8 cellular contexts compared by ENCODE assay signal in the genomic region with DNA sequence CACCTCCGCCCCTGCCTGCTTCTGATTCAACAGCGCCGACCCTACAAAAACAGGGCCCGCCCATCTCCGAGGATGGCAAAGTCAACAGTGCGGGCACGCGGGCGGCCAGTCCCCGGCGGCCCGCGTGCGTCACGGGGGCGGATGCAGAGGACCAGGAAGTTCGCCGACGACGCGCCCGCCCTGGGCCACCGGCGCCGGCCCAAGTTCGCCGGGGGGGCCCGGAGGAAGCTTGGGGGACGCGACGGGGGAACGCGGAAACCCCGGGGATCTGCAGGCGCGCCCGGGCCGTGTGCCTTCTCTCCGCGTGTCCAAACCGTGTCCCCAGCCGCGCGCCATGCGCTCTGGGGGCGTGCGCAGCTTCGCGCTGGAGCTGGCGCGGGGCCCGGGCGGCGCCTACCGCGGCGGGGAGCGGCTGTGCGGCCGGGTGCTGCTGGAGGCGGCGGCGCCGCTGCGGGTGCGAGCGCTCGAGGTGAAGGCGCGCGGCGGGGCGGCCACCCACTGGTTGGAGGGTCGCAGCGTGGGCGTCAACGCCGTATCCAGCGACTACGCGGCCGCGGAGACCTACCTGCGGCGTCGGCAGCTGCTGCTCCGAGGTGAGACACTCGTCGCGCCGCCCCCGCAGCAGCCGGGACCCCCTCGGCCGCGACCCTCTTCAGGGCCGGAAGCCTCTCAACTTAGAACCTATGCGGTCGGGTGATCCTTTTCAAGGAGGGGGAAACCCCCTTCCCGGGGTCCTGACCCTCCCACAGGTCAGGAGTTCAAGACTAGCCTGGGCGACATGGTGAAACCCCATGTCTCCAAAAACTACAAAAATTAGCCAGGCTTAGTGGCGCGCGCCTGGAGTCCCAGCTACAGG. TPM values are rescaled to one million over a fixed set of nuclear protein-coding genes. Genes with fewer than 3 reads are reported as not detected.
DNase-seq lines count a peak whose midpoint lies in the region; ATAC-seq and TF ChIP-seq lines count a peak whose summit lies in the region.

No MANE protein-coding gene starts in this region.

- 2 to 3% methylated on average over 81 to 92 of the region's 104 CpGs for WGBS in mesodermal cell (ENCODE audit: insufficient coverage in 2 of 2), 2 experiments

- H3K36me3 ChIP-seq in endocrine pancreas (ENCODE audit: control insufficient read depth, insufficient read depth, low read length) (no peaks in the 10 kb centered on the region), mesodermal cell (ENCODE audit: control insufficient read depth, insufficient read depth, low read length) (no peaks in the 10 kb centered on the region)

- H3K27me3 ChIP-seq in endocrine pancreas (ENCODE audit: control insufficient read depth, insufficient read depth, low read length), result no peaks in the 10 kb centered on the region

- H3K4me1 ChIP-seq in endocrine pancreas (ENCODE audit: control insufficient read depth, insufficient read depth, low read length) (no peaks in the 10 kb centered on the region), mesodermal cell (ENCODE audit: control insufficient read depth, insufficient read depth, low read length, poor library complexity, severe bottlenecking) (no peaks in the 10 kb centered on the region)

- H3K9me3 ChIP-seq in endocrine pancreas (ENCODE audit: control insufficient read depth, low read length), result no peaks in the 10 kb centered on the region
- H3K9me3 ChIP-seq in mesodermal cell (ENCODE audit: control insufficient read depth, low read length), result no peaks in the 10 kb centered on the region

- TF ChIP-seq POLR2A in GM18505 (IDR thresholded peaks at IDR 0.05; ENCODE audit: borderline replicate concordance, extremely low read depth, insufficient read depth, insufficient read length), result peak; percentile 69

- peak; percentile 89 to 92 for DNase-seq in NOMO-1 (lab: John Stamatoyannopoulos, UW; ENCODE audit: unreplicated experiment in 2 of 2)
- peak; percentile 76 to 90 (median 86) for DNase-seq in activated CD8-positive, alpha-beta memory T cell treated with anti-CD3 and anti-CD28 coated beads for 48 hours (ENCODE audit: low read depth in 2 of 3, low spot score in 2 of 3)
- peak; percentile 45 to 91 for DNase-seq in stimulated activated CD8-positive, alpha-beta memory T cell treated with anti-CD3 and anti-CD28 coated beads, Interleukin-15, amount 100 ng/mL, for 48 hours (ENCODE audit: low read depth in 2 of 2)

- peak overlapping the region; percentile 82 for H3K9ac ChIP-seq in endocrine pancreas (ENCODE audit: control insufficient read depth, insufficient read depth, low read length)

- no peak for TF ChIP-seq CTCF in 22Rv1 (IDR thresholded peaks at IDR 0.05)

- ATAC-seq in GM18505 (IDR thresholded peaks at IDR 0.05; ENCODE audit: unreplicated experiment), result peak; percentile 59
- peak; percentile 56 for ATAC-seq in HG03175 (IDR thresholded peaks at IDR 0.05; ENCODE audit: unreplicated experiment)

- H3K27ac ChIP-seq in 22Rv1 (peak overlapping the region; percentile 85), mesodermal cell (ENCODE audit: low read depth, low read length, severe bottlenecking) (no peak overlapping the region)

- H3K4me3 ChIP-seq in endocrine pancreas (ENCODE audit: control insufficient read depth, insufficient read depth, low read length), result no peak overlapping the region
- H3K4me3 ChIP-seq in mesodermal cell (ENCODE audit: extremely low read depth, insufficient read depth, low read length, poor library complexity, severe bottlenecking), result peak overlapping the region; percentile 49

RNA-seq across cellular contexts. Expression of gene ARRDC2, which starts 6.8 kb away (rescaled TPM):
- 4.6 TPM for polyA plus RNA-seq in mesodermal cell (2013, experiment 1 of 2)
- polyA plus RNA-seq in mesodermal cell (2013, experiment 2 of 2), result 4.8 TPM

RNA-seq across cellular contexts. Expression of gene KCNN1, which starts 34.3 kb away (rescaled TPM):
- 2.7 TPM for polyA plus RNA-seq in mesodermal cell (2013, experiment 1 of 2)
- polyA plus RNA-seq in mesodermal cell (2013, experiment 2 of 2), result 2.9 TPM
